9 cellular contexts compared by ENCODE assay signal in the genomic region with DNA sequence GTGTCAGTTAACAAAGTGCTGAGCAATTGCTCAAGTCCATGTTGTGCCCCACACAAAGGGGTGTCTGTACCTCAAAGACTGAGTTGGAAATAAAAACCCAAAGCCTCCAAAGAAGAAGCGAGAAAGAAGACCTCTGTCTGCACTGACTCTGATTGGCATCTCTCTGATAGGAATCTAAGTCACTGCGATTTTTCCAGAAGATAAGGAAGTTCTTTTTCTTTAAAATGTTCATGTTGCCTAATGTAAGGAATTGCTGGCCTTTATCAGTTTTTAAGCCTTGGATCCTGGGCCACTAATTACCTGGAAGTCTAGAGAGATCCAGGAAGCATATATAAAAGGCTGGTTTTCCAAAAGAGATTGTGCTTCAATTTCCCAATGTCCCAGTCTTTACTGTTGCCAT. TPM values are rescaled to one million over a fixed set of nuclear protein-coding genes. Genes with fewer than 3 reads are reported as not detected.
"Had no signal": no experiment of that assay in that cellular context is flagged by ENCODE, and none has a peak within 500 bp of the region (broad histone marks: within the 10 kb centered on the region; RNA-seq: fewer than 3 reads in every experiment).

No MANE protein-coding gene starts in this region.

- ATAC-seq: HepG2, K562 had no signal

- H3K4me2 ChIP-seq: KMS-11 had no signal

- DNase-seq: IMR-90, KBM-7, KG1 had no signal

- H3K4me1 Mint-ChIP-seq: IgD-negative memory B cell had no signal

- H3K9ac ChIP-seq: KMS-11 had no signal

- FAIRE-seq: HepG2, HTR-8/SVneo, K562 had no signal

- H3K27ac ChIP-seq: HL-60, KMS-11 had no signal

- H3K27ac Mint-ChIP-seq: IgD-negative memory B cell had no signal

- H3K36me3 Mint-ChIP-seq: IgD-negative memory B cell had no signal

- H3K4me3 ChIP-seq: K562 had no signal

- H3K4me3 Mint-ChIP-seq: IgD-negative memory B cell had no signal

- H3K9me3 Mint-ChIP-seq: IgD-negative memory B cell had no signal

RNA-seq across cellular contexts. Expression of gene MET, which starts 24.1 kb away (rescaled TPM):
- polyA plus RNA-seq: IgD-negative memory B cell had no signal
